Comparison of ENCODE assay signal across 8 cellular contexts in the genomic region with DNA sequence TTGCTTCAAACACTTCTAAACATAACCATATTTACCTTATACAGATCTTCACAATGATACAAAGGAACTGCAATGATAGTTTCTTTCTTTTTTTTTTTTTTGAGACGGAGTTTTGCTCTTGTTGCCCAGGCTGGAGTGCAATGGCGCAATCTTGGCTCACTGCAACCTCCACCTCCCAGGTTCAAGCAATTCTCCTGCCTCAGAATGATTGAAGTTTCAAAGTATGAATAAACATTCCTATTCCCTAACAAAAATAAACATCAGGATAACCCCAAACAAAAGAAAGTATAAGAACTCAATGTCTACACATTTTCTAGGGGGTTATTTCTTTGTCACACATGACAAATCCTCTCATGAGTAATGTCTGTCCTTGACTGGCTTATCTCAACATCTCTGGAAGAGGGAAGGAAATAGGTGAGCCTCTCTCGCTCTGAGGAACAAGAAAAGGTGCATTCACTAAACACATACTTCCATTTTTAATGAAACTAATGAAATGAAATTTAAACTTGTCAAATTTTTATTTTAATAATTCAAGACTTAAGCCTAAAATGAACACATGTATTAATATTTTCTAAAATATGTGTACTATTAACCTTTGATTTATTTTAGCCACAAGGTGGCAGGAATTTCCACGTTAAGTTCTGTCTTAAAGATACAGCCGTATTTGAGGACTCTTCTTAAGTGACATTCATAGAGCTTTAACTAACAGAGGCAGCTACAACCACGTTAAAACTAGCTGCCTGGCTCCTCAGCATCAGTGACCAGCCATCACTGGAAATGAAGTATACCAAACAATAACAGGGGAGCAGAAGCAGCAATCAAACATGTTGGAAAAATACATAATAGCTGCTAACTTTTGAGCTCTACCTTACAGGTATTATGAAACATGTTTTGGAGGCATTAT. TPM values are rescaled to one million over a fixed set of nuclear protein-coding genes. Genes with fewer than 3 reads are reported as not detected.
A peak's percentile ranks its signal among the peaks of the same experiment; 100 is the strongest.
DNase-seq lines count a peak whose midpoint lies in the region; ATAC-seq, FAIRE-seq and TF ChIP-seq lines count a peak whose summit lies in the region.

No MANE protein-coding gene starts in this region.

- H3K9me3 Mint-ChIP-seq in CD8-positive, alpha-beta T cell = no peaks in the 10 kb centered on the region
- peaks cover 0 to 6% (median 0%) of the 10 kb centered on the region in 5 experiments for H3K9me3 Mint-ChIP-seq in brain
- no peaks in the 10 kb centered on the region for H3K9me3 Mint-ChIP-seq in neural crest cell

- TF ChIP-seq CTCF in CD8-positive, alpha-beta T cell (IDR thresholded peaks at IDR 0.05) = peak; percentile 50
- TF ChIP-seq CTCF in NB4 (IDR thresholded peaks at IDR 0.05; ENCODE audit: low read depth, low read length) (peak; percentile 14), brain (conservative IDR thresholded peaks at IDR 0.05) (peak; percentile 54 to 66), neural crest cell (conservative IDR thresholded peaks at IDR 0.05) (peak; percentile 67)

- intact Hi-C loops in CD8-positive, alpha-beta T cell (cut with DNase I, micrococcal nuclease) = loop anchor here (1.0 to 10.0 kb wide), 7 partner anchors 85 to 355 kb away; no protein-coding TSS in a partner anchor

- POLR2A ChIA-PET in CD8-positive, alpha-beta T cell (lab: Charles Lee) = interaction anchor here (1.5 kb wide), 1 partner anchor 189 kb away, joined by 3 read pairs; no protein-coding TSS in a partner anchor

- no peaks in the 10 kb centered on the region for H3K36me3 Mint-ChIP-seq in CD8-positive, alpha-beta T cell
- H3K36me3 Mint-ChIP-seq in brain (peaks cover 32% of the 10 kb centered on the region), neural crest cell (ENCODE audit: low read depth) (peaks cover 8% of the 10 kb centered on the region)

- no peak overlapping the region for H3K4me3 Mint-ChIP-seq in CD8-positive, alpha-beta T cell
- no peak overlapping the region for H3K4me3 Mint-ChIP-seq in brain
- H3K4me3 Mint-ChIP-seq in neural crest cell = no peak overlapping the region

- CTCF ChIA-PET in CD8-positive, alpha-beta T cell (lab: Charles Lee) = interaction anchor here (0.7 to 1.9 kb wide), 19 partner anchors 9 to 189 kb away, joined by 3 to 18 read pairs (median 4); no protein-coding TSS in a partner anchor

- no peak overlapping the region for H3K27ac ChIP-seq in CD8-positive, alpha-beta T cell (ENCODE audit: low read depth, low read length)

- H3K36me3 ChIP-seq in CD8-positive, alpha-beta T cell (ENCODE audit: insufficient read depth, low read length) = no peaks in the 10 kb centered on the region

- peaks cover 4% of the 10 kb centered on the region for H3K4me1 ChIP-seq in CD8-positive, alpha-beta T cell (ENCODE audit: insufficient read depth, low read length)

- DNase-seq in CD8-positive, alpha-beta T cell = no peak
- no peak for DNase-seq in GM18507 (ENCODE audit: extremely low spot score, insufficient read length, low read depth)
- DNase-seq in NB4 (ENCODE audit: low read depth) = peak; percentile 58
- DNase-seq in neural crest cell (ENCODE audit: low read depth, low spot score) = no peak
- DNase-seq in activated CD4-positive, alpha-beta T cell treated with anti-CD3 and anti-CD28 coated beads, Interleukin-2, amount 50 U/mL, for 1 hour = no peak
- no peak for DNase-seq in islet precursor cell

- peak; percentile 36 for ATAC-seq in CD8-positive, alpha-beta T cell
- no peak for ATAC-seq in GM18498 (IDR thresholded peaks at IDR 0.05; ENCODE audit: unreplicated experiment)

- H3K27ac Mint-ChIP-seq in CD8-positive, alpha-beta T cell = no peak overlapping the region
- no peak overlapping the region for H3K27ac Mint-ChIP-seq in brain
- no peak overlapping the region for H3K27ac Mint-ChIP-seq in neural crest cell (ENCODE audit: unreplicated experiment)

- peaks cover 12% of the 10 kb centered on the region for H3K27me3 Mint-ChIP-seq in CD8-positive, alpha-beta T cell (ENCODE audit: low read depth)
- H3K27me3 Mint-ChIP-seq in brain = no peaks in the 10 kb centered on the region
- H3K27me3 Mint-ChIP-seq in neural crest cell (ENCODE audit: low read depth) = no peaks in the 10 kb centered on the region

- peaks cover 12% of the 10 kb centered on the region for H3K4me1 Mint-ChIP-seq in CD8-positive, alpha-beta T cell (ENCODE audit: low read depth)
- H3K4me1 Mint-ChIP-seq in brain (peaks cover 13% of the 10 kb centered on the region), neural crest cell (peaks cover 14% of the 10 kb centered on the region)

- TF ChIP-seq POLR2A in NB4 (IDR thresholded peaks at IDR 0.05; ENCODE audit: extremely low read depth, insufficient read length) = no peak

- no peaks in the 10 kb centered on the region for H3K9me3 ChIP-seq in CD8-positive, alpha-beta T cell (ENCODE audit: low read length)

- H3K4me3 ChIP-seq in CD8-positive, alpha-beta T cell (ENCODE audit: low read depth, low read length) = no peak overlapping the region
- no peak overlapping the region for H3K4me3 ChIP-seq in NB4 (ENCODE audit: low read depth, low read length)

- no peaks in the 10 kb centered on the region for H3K27me3 ChIP-seq in CD8-positive, alpha-beta T cell (ENCODE audit: insufficient read depth, low read length)

- peak; percentile 68 for FAIRE-seq in GM18507 (lab: Jason Lieb, UNC)

RNA-seq across cellular contexts. Expression of a gene that starts 58.3 kb away (rescaled TPM):
- total RNA-seq in CD8-positive, alpha-beta T cell = 10 to 100 TPM; 56.0 to 56.6 TPM
- 37.1 TPM for polyA plus RNA-seq in brain (ENCODE audit: insufficient read depth, low read depth, low replicate concordance)
- 56.1 and 60.9 TPM in 2 replicates for total RNA-seq in neural crest cell

Comparison
In these comparisons a context has a peak if more than half of its experiments do, and no peak if none do; other contexts are left out.
1. CTCF ChIP-seq: peak in every context shown above with its lines; median percentile 67 in neural crest cell; 60 in brain; 50 in CD8-positive, alpha-beta T cell; 14 in NB4.